In the genomic region with DNA sequence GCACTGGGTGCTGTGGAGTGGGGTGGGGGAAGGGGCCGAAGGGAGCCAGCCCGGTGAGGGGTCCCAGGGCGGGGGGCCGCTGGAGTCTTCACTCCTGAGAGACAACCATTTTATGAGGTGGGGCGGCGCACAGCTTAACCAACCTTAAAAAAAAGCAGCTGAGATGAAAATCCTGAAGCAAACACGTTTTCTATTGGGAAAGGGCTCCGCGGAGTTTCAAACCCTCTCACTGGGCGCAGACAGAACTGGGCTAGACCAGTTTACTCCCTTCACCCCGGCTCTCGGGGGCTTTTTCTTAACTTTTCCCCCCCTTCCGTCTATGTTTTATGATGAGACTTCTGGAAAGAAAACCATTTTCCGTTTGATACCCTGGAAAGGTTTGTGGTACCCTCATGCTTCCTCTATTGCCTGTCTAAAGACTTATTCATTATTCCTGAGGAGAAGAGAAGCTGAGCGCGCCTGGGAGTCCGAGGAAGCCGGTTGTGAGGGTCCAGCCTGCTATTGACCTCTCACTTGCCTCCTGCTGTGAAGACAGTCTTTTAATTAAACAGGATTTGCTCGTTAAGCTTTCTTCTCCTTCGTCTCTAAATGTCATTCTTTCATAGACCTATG, we compare ENCODE assay signal across 9 cellular contexts. TPM values are rescaled to one million over a fixed set of nuclear protein-coding genes. Genes with fewer than 3 reads are reported as not detected.
A peak's percentile ranks its signal among the peaks of the same experiment; 100 is the strongest.
DNase-seq lines count a peak whose midpoint lies in the region; ATAC-seq, FAIRE-seq and TF ChIP-seq lines count a peak whose summit lies in the region.
"Had no signal": no experiment of that assay in that cellular context is flagged by ENCODE, and none has a peak within 500 bp of the region (broad histone marks: within the 10 kb centered on the region; RNA-seq: fewer than 3 reads in every experiment).

No MANE protein-coding gene starts in this region.

- intact Hi-C loops in natural killer cell (cut with micrococcal nuclease) (loop anchor here (1.0 to 5.0 kb wide), 4 partner anchors 63 to 350 kb away; no protein-coding TSS in a partner anchor), ovary (cut with DNase I) (loop anchor here (5.0 to 10.0 kb wide), 2 partner anchors 123 to 126 kb away; no protein-coding TSS in a partner anchor)

- no peak for FAIRE-seq in HTR-8/SVneo (lab: Jason Lieb, UNC)

- H3K9me3 ChIP-seq in Peyer's patch, result no peaks in the 10 kb centered on the region
- no peaks in the 10 kb centered on the region for H3K9me3 ChIP-seq in ovary

- DNase-seq in natural killer cell (no peak), Peyer's patch (peak in 2 of 3 donors; percentile 22 to 49), fibroblast of mammary gland (ENCODE audit: low read depth) (peak; percentile 38), ovary (no peak), GM20000 (ENCODE audit: low spot score) (no peak), HTR-8/SVneo (ENCODE audit: insufficient read length, low spot score) (no peak)
- no peak for DNase-seq in natural killer cell treated with Interleukin-12 subunit alpha and Interleukin-12 subunit beta and Interleukin-15 and Interleukin-18, amount 100 ng/mL, for 72 hours (ENCODE audit: low spot score)

- H3K36me3 ChIP-seq in Peyer's patch (peaks cover 0 to under 1% (median 0%) of the 10 kb centered on the region in 3 donors), ovary (no peaks in the 10 kb centered on the region)

- no peak overlapping the region for H3K4me3 Mint-ChIP-seq in natural killer cell
- H3K4me3 Mint-ChIP-seq in natural killer cell treated with Interleukin-12 subunit alpha and Interleukin-12 subunit beta and Interleukin-15 and Interleukin-18, amount 100 ng/mL, for 72 hours, result no peak overlapping the region
- H3K4me3 Mint-ChIP-seq: brain had no signal

- TF ChIP-seq CTCF in natural killer cell (IDR thresholded peaks at IDR 0.05) (no peak), Peyer's patch (IDR thresholded peaks at IDR 0.05) (no peak), fibroblast of mammary gland (conservative IDR thresholded peaks at IDR 0.05; ENCODE audit: control insufficient read depth, insufficient read depth, low read depth, low read length) (no peak), ovary (IDR thresholded peaks at IDR 0.05) (no peak), GM20000 (IDR thresholded peaks at IDR 0.05; ENCODE audit: extremely low read depth, missing control alignments) (no peak)

- ATAC-seq in natural killer cell, result peak; percentile 13 to 35 (median 28)
- ATAC-seq in natural killer cell treated with Interleukin-12 subunit alpha and Interleukin-12 subunit beta and Interleukin-15 and Interleukin-18, amount 100 ng/mL, for 72 hours, result no peak
- ATAC-seq in GM21381 (IDR thresholded peaks at IDR 0.05; ENCODE audit: unreplicated experiment), result no peak

- H3K27me3 Mint-ChIP-seq in natural killer cell (ENCODE audit: low read depth in 2 of 2), result no peaks in the 10 kb centered on the region
- H3K27me3 Mint-ChIP-seq in natural killer cell treated with Interleukin-12 subunit alpha and Interleukin-12 subunit beta and Interleukin-15 and Interleukin-18, amount 100 ng/mL, for 72 hours, result no peaks in the 10 kb centered on the region

- H3K4me3 ChIP-seq in Peyer's patch, result peak overlapping the region; percentile 73 to 88 (median 84)
- peak overlapping the region; percentile 81 for H3K4me3 ChIP-seq in fibroblast of mammary gland (ENCODE audit: control insufficient read depth, low read depth, low read length)
- peak overlapping the region; percentile 75 for H3K4me3 ChIP-seq in ovary

- H3K27ac ChIP-seq in Peyer's patch (peak overlapping the region; percentile 88 to 95 (median 92)), ovary (peak overlapping the region; percentile 7 to 54)

- TF ChIP-seq POLR2A in Peyer's patch (IDR thresholded peaks at IDR 0.05) (no peak), ovary (IDR thresholded peaks at IDR 0.05) (no peak)

- H3K27me3 ChIP-seq in Peyer's patch (no peaks in the 10 kb centered on the region), ovary (no peaks in the 10 kb centered on the region)

- WGBS in ovary, 3 donors, result 0% methylated on average over 20 of the region's 20 CpGs

- H3K4me1 Mint-ChIP-seq in natural killer cell, result peaks cover 24 to 33% of the 10 kb centered on the region in 2 donors
- peaks cover 21 to 23% of the 10 kb centered on the region in 2 donors for H3K4me1 Mint-ChIP-seq in natural killer cell treated with Interleukin-12 subunit alpha and Interleukin-12 subunit beta and Interleukin-15 and Interleukin-18, amount 100 ng/mL, for 72 hours (ENCODE audit: low read depth in 2 of 2)

- H3K36me3 Mint-ChIP-seq in natural killer cell, result no peaks in the 10 kb centered on the region
- H3K36me3 Mint-ChIP-seq in natural killer cell treated with Interleukin-12 subunit alpha and Interleukin-12 subunit beta and Interleukin-15 and Interleukin-18, amount 100 ng/mL, for 72 hours, result no peaks in the 10 kb centered on the region
- H3K36me3 Mint-ChIP-seq: brain had no signal

- H3K4me1 ChIP-seq in Peyer's patch (peaks cover 0 to 27% (median 5%) of the 10 kb centered on the region in 4 donors), ovary (ENCODE audit: insufficient read depth) (peaks cover 1% of the 10 kb centered on the region)

- no peak for TF ChIP-seq EP300 in ovary (IDR thresholded peaks at IDR 0.05)

- H3K9me3 Mint-ChIP-seq in natural killer cell, result no peaks in the 10 kb centered on the region
- H3K9me3 Mint-ChIP-seq in natural killer cell treated with Interleukin-12 subunit alpha and Interleukin-12 subunit beta and Interleukin-15 and Interleukin-18, amount 100 ng/mL, for 72 hours, result no peaks in the 10 kb centered on the region

- no peak overlapping the region for H3K27ac Mint-ChIP-seq in natural killer cell
- H3K27ac Mint-ChIP-seq in natural killer cell treated with Interleukin-12 subunit alpha and Interleukin-12 subunit beta and Interleukin-15 and Interleukin-18, amount 100 ng/mL, for 72 hours, result no peak overlapping the region
- H3K27ac Mint-ChIP-seq: brain had no signal

RNA-seq across cellular contexts. Expression of gene SSH2, which starts 0.5 kb away (rescaled TPM):
- total RNA-seq in natural killer cell, result 100 to 1,000 TPM; 124 to 166 (median 144) TPM
- total RNA-seq in natural killer cell treated with Interleukin-12 subunit alpha and Interleukin-12 subunit beta and Interleukin-15 and Interleukin-18, amount 100 ng/mL, for 72 hours, result 10 to 100 TPM; 44.4 to 72.2 TPM
- 100 to 1,000 TPM in 1 of 4 donors, 10 to 100 TPM in 3; 45.4 to 139 (median 58.2) TPM for total RNA-seq in Peyer's patch
- 10 to 100 TPM in 4 of 7 donors, 1 to 10 TPM in 3; 7.3 to 13.0 (median 11.8) TPM for total RNA-seq in ovary
- polyA plus RNA-seq in ovary, result 10 to 100 TPM in 1 of 2 donors, 1 to 10 TPM in 1; 4.2 to 12.5 TPM

RNA-seq across cellular contexts. Expression of gene EFCAB5, which starts 10.9 kb away (rescaled TPM):
- total RNA-seq in natural killer cell, result 1 to 10 TPM in 1 of 3 donors, under 1 TPM in 2; 0.56 to 1.9 (median 0.58) TPM
- 1 to 10 TPM in 1 of 2 donors, under 1 TPM in 1; 0.42 to 2.5 TPM for total RNA-seq in natural killer cell treated with Interleukin-12 subunit alpha and Interleukin-12 subunit beta and Interleukin-15 and Interleukin-18, amount 100 ng/mL, for 72 hours
- 1 to 10 TPM in 3 of 4 donors, under 1 TPM in 1; 0.53 to 5.8 (median 1.6) TPM for total RNA-seq in Peyer's patch
- under 1 TPM in 2 of 7 donors, not detected in 5; 0.11 to 0.13 TPM for total RNA-seq in ovary
- polyA plus RNA-seq in ovary, result under 1 TPM; 0.05 to 0.32 TPM

Comparison
In these comparisons a context has a peak if more than half of its experiments do, and no peak if none do; other contexts are left out.
1. ATAC-seq: peak in natural killer cell (3 of 3); none in natural killer cell treated with Interleukin-12 subunit alpha and Interleukin-12 subunit beta and Interleukin-15 and Interleukin-18, amount 100 ng/mL, for 72 hours (0 of 2) and GM21381 (single experiment).
2. DNase-seq: peak in Peyer's patch (2 of 3) and fibroblast of mammary gland (single experiment); none in natural killer cell (single experiment), natural killer cell treated with Interleukin-12 subunit alpha and Interleukin-12 subunit beta and Interleukin-15 and Interleukin-18, amount 100 ng/mL, for 72 hours (single experiment), ovary (0 of 5), GM20000 (single experiment) and HTR-8/SVneo (single experiment).
3. Peak in every context shown above with its lines, with median percentiles within 50 percentile points of each other: H3K4me3 ChIP-seq.